9 cellular contexts compared by ENCODE assay signal in the genomic region with DNA sequence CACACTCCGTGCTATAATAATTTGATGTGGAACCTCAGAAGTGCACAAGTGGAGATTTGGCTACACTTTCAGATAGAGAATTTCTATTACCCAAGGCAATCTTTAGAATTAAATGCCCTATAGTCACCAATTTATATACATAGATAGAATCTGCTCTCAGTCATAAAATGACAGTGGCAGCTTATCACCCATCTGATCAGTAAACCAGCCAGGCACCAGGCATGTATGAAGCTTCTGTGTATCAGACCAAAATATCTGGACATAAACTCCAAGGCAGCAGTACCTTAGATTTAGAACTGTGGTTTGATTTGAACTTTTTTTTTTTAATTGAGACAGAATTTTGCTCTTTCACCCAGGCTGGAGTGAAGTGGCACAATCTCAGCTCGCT.
"Had no signal": no experiment of that assay in that cellular context is flagged by ENCODE, and none has a peak within 500 bp of the region (broad histone marks: within the 10 kb centered on the region; RNA-seq: fewer than 3 reads in every experiment).

No MANE protein-coding gene starts in this region.

- H3K9me3 ChIP-seq: HAP-1 had no signal

- H2AFZ ChIP-seq: GM23248 had no signal

- H3K9me3 Mint-ChIP-seq: HFFc6 had no signal

- H3K9ac ChIP-seq: GM23248 had no signal

- ATAC-seq: HCT116, K562 had no signal

- H3K4me1 ChIP-seq: HAP-1 had no signal

- H3K4me3 Mint-ChIP-seq: HFFc6 had no signal

- H3K4me3 ChIP-seq: GM23248, HAP-1, K562 had no signal

- H3K36me3 ChIP-seq: HAP-1 had no signal

- DNase-seq: GM23248, GOT3, H7, HFFc6, IMR-90, KG1 had no signal

- H3K27ac ChIP-seq: GM23248 had no signal

- H3K27ac Mint-ChIP-seq: HFFc6 had no signal
